Comparison of ENCODE assay signal across 1 cellular context in genomic region chr19:41263042-41263849, GRCh38.
TF ChIP-seq lines count a peak whose summit lies in the region.

No MANE protein-coding gene starts in this region.

TF ChIP-seq in K562, 482 proteins besides CTCF, POLR2A, EP300 and RAD21 (continued from another document):
- TF ChIP-seq, protein P1, sequence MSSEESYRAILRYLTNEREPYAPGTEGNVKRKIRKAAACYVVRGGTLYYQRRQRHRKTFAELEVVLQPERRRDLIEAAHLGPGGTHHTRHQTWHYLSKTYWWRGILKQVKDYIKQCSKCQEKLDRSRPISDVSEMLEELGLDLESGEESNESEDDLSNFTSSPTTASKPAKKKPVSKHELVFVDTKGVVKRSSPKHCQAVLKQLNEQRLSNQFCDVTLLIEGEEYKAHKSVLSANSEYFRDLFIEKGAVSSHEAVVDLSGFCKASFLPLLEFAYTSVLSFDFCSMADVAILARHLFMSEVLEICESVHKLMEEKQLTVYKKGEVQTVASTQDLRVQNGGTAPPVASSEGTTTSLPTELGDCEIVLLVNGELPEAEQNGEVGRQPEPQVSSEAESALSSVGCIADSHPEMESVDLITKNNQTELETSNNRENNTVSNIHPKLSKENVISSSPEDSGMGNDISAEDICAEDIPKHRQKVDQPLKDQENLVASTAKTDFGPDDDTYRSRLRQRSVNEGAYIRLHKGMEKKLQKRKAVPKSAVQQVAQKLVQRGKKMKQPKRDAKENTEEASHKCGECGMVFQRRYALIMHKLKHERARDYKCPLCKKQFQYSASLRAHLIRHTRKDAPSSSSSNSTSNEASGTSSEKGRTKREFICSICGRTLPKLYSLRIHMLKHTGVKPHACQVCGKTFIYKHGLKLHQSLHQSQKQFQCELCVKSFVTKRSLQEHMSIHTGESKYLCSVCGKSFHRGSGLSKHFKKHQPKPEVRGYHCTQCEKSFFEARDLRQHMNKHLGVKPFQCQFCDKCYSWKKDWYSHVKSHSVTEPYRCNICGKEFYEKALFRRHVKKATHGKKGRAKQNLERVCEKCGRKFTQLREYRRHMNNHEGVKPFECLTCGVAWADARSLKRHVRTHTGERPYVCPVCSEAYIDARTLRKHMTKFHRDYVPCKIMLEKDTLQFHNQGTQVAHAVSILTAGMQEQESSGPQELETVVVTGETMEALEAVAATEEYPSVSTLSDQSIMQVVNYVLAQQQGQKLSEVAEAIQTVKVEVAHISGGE (CRISPR knock-in tag; IDR thresholded peaks at IDR 0.05): no peak
- TF ChIP-seq PRPF4 (IDR thresholded peaks at IDR 0.05; ENCODE audit: insufficient read depth, low read depth, low read length, poor library complexity, severe bottlenecking) (no peak), SRSF9 (IDR thresholded peaks at IDR 0.05; ENCODE audit: borderline replicate concordance, low read depth, low read length) (no peak), TAF7 (tag; IDR thresholded peaks at IDR 0.05) (peak; percentile 61; the same call in 1 of the 2 replicates), THRA (IDR thresholded peaks at IDR 0.05) (no peak), HMBOX1 (IDR thresholded peaks at IDR 0.05) (no peak), NEUROD1 (IDR thresholded peaks at IDR 0.05; ENCODE audit: borderline replicate concordance, low read depth, low read length, partially characterized antibody) (no peak), BACH1 (tag; IDR thresholded peaks at IDR 0.05) (peak; percentile 5; the same call in 1 of the 2 replicates), RBM14 (IDR thresholded peaks at IDR 0.05; ENCODE audit: borderline replicate concordance, insufficient read depth, low read depth, low read length) (no peak), BHLHE40 (IDR thresholded peaks at IDR 0.05; ENCODE audit: low read length) (0 out of 2 replicates have a peak, but pooled peaks have one; percentile 30), ARNT (IDR thresholded peaks at IDR 0.05) (0 out of 4 replicates have a peak, but pooled peaks of 1 of the 2 experiments have one; percentile 16), POLR3G (IDR thresholded peaks at IDR 0.05; ENCODE audit: extremely low read depth, insufficient read length, insufficient replicate concordance) (no peak), ZBTB9 (CRISPR knock-in tag; IDR thresholded peaks at IDR 0.05) (0 out of 2 replicates have a peak, but pooled peaks have one; percentile 60), FUS (optimal IDR thresholded peaks at IDR 0.05; ENCODE audit: low read depth, low read length) (no peak), NFIX (CRISPR knock-in tag; IDR thresholded peaks at IDR 0.05; ENCODE audit: low read depth) (no peak), CTBP1 (IDR thresholded peaks at IDR 0.05; ENCODE audit: borderline replicate concordance) (no peak), ZNF12 (CRISPR knock-in tag; IDR thresholded peaks at IDR 0.05) (no peak), JUNB (CRISPR knock-in tag; conservative IDR thresholded peaks at IDR 0.05) (no peak), ZNF717 (CRISPR knock-in tag; IDR thresholded peaks at IDR 0.05) (no peak)
- TF ChIP-seq, protein P2, sequence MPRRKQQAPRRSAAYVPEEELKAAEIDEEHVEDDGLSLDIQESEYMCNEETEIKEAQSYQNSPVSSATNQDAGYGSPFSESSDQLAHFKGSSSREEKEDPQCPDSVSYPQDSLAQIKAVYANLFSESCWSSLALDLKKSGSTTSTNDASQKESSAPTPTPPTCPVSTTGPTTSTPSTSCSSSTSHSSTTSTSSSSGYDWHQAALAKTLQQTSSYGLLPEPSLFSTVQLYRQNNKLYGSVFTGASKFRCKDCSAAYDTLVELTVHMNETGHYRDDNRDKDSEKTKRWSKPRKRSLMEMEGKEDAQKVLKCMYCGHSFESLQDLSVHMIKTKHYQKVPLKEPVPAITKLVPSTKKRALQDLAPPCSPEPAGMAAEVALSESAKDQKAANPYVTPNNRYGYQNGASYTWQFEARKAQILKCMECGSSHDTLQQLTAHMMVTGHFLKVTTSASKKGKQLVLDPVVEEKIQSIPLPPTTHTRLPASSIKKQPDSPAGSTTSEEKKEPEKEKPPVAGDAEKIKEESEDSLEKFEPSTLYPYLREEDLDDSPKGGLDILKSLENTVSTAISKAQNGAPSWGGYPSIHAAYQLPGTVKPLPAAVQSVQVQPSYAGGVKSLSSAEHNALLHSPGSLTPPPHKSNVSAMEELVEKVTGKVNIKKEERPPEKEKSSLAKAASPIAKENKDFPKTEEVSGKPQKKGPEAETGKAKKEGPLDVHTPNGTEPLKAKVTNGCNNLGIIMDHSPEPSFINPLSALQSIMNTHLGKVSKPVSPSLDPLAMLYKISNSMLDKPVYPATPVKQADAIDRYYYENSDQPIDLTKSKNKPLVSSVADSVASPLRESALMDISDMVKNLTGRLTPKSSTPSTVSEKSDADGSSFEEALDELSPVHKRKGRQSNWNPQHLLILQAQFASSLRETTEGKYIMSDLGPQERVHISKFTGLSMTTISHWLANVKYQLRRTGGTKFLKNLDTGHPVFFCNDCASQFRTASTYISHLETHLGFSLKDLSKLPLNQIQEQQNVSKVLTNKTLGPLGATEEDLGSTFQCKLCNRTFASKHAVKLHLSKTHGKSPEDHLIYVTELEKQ (CRISPR knock-in tag; IDR thresholded peaks at IDR 0.05): no peak
